14 cellular contexts compared by ENCODE assay signal in genomic region chr9:120832766-120833165, GRCh38. TPM values are rescaled to one million over a fixed set of nuclear protein-coding genes. Genes with fewer than 3 reads are reported as not detected.
DNase-seq lines count a peak whose midpoint lies in the region; ATAC-seq, FAIRE-seq and TF ChIP-seq lines count a peak whose summit lies in the region.
"Had no signal": no experiment of that assay in that cellular context is flagged by ENCODE, and none has a peak within 500 bp of the region (broad histone marks: within the 10 kb centered on the region; RNA-seq: fewer than 3 reads in every experiment).

No MANE protein-coding gene starts in this region.

- H3K23ac ChIP-seq in H1 (ENCODE audit: insufficient read length), result no peak overlapping the region

- intact Hi-C loops in breast epithelium (cut with DNase I; ENCODE audit: low total_unique reads), result no loop called here
- intact Hi-C loops in MCF 10A (cut with micrococcal nuclease), result no loop called here

- H3K4me1 Mint-ChIP-seq in MCF 10A (ENCODE audit: insufficient read depth, unreplicated experiment) (peaks cover 2% of the 10 kb centered on the region), nephron progenitor cell (no peaks in the 10 kb centered on the region)

- H3K4ac ChIP-seq in H1 (replicated peaks; ENCODE audit: insufficient read length, low read depth, low read length), result no peak overlapping the region

- H3K9me3 ChIP-seq in breast epithelium (no peaks in the 10 kb centered on the region), H1 (ENCODE audit: insufficient read depth in 2 of 2, low read depth in 1 of 2, low read length in 1 of 2) (no peaks in the 10 kb centered on the region)
- H3K9me3 ChIP-seq: A549, Peyer's patch had no signal

- H3K27me3 ChIP-seq in breast epithelium, result no peaks in the 10 kb centered on the region
- no peaks in the 10 kb centered on the region for H3K27me3 ChIP-seq in H1 (replicated peaks in 1 of 4; ENCODE audit: control insufficient read depth in 3 of 4, extremely low read depth in 1 of 4, insufficient read depth in 3 of 4, low read length in 3 of 4)
- H3K27me3 ChIP-seq: Peyer's patch had no signal

- no peaks in the 10 kb centered on the region; the same call in 1 of the 2 replicates for H3K23me2 ChIP-seq in H1 (ENCODE audit: low read depth, low read length)

- no peak overlapping the region for H2AFZ ChIP-seq in H1 (ENCODE audit: low read length)

- BruUV-seq in MCF 10A (replicated peaks; lab: Mats Ljungman, UMichigan), result no TSS peak

- no peaks in the 10 kb centered on the region for H3K9me3 Mint-ChIP-seq in MCF 10A (ENCODE audit: unreplicated experiment)
- H3K9me3 Mint-ChIP-seq in nephron progenitor cell, result no peaks in the 10 kb centered on the region

- peaks cover 11% of the 10 kb centered on the region for H3K36me3 ChIP-seq in breast epithelium
- H3K36me3 ChIP-seq in H1 (ENCODE audit: control insufficient read depth in 2 of 4, insufficient read depth in 4 of 4, low read length in 3 of 4), result peaks cover 12 to 38% (median 30%) of the 10 kb centered on the region in 4 experiments

- H3K14ac ChIP-seq in H1 (ENCODE audit: insufficient read length), result no peak overlapping the region

- H2BK12ac ChIP-seq in H1 (ENCODE audit: low read depth, low read length), result no peak overlapping the region

- H4K8ac ChIP-seq in H1 (ENCODE audit: extremely low read depth, insufficient read depth, low read length), result no peak overlapping the region

- TF ChIP-seq POLR2A in breast epithelium (IDR thresholded peaks at IDR 0.05) (no peak), H1 (IDR thresholded peaks at IDR 0.05; ENCODE audit: control extremely low read depth in 1 of 2, low read depth in 2 of 2, low read length in 2 of 2) (no peak)

- no peak for FAIRE-seq in H1 (lab: Jason Lieb, UNC)
- FAIRE-seq: A549, GM12891 had no signal

- H2BK5ac ChIP-seq in H1 (ENCODE audit: low read depth, low read length), result no peak overlapping the region

- no peak overlapping the region for H3K56ac ChIP-seq in H1 (replicated peaks; ENCODE audit: insufficient read length, low read depth, low read length)

- H4K5ac ChIP-seq in H1 (ENCODE audit: insufficient read length, low read depth, low read length), result no peak overlapping the region

- no peak for TF ChIP-seq EP300 in H1 (IDR thresholded peaks at IDR 0.05; ENCODE audit: borderline replicate concordance in 1 of 2, low read depth in 2 of 2, low read length in 2 of 2)

- H2AK5ac ChIP-seq in H1 (ENCODE audit: low read depth, low read length), result no peak overlapping the region

- CTCF ChIA-PET in MCF 10A (lab: Yijun Ruan, JAX) (interaction anchor here (0.6 to 1.0 kb wide), 7 partner anchors 19 to 771 kb away, joined by 3 to 5 read pairs (median 3); no protein-coding TSS in a partner anchor), H1 (lab: Charles Lee; ENCODE audit: partially characterized antibody) (interaction anchor here (0.6 to 1.4 kb wide), 6 partner anchors 11 to 378 kb away, joined by 3 to 4 read pairs (median 3); partner anchors contain the start of gene FBXW2)

- H3K27ac ChIP-seq in breast epithelium, result peak overlapping the region; percentile 14 to 51
- 0 out of 2 replicates have a peak overlapping the region, but pooled peaks have one; percentile 19 for H3K27ac ChIP-seq in H1 (ENCODE audit: low read depth, low read length)
- H3K27ac ChIP-seq: A549, Peyer's patch had no signal

- TF ChIP-seq CTCF in breast epithelium (IDR thresholded peaks at IDR 0.05) (no peak), MCF 10A (IDR thresholded peaks at IDR 0.05; ENCODE audit: unreplicated experiment) (no peak), H1 (IDR thresholded peaks at IDR 0.05; ENCODE audit: control extremely low read depth in 1 of 3, insufficient read depth in 1 of 3, low read depth in 1 of 3, low read length in 3 of 3) (no peak), nephron progenitor cell (IDR thresholded peaks at IDR 0.05) (no peak)

- no peaks in the 10 kb centered on the region for H3K4me1 ChIP-seq in breast epithelium
- no peaks in the 10 kb centered on the region; a peak in 1 of 7 replicates for H3K4me1 ChIP-seq in H1 (replicated peaks in 1 of 4; ENCODE audit: control insufficient read depth in 3 of 4, insufficient read depth in 4 of 4, low read length in 3 of 4)
- H3K4me1 ChIP-seq: A549, Peyer's patch had no signal

- no peak overlapping the region for H3K9ac ChIP-seq in H1 (replicated peaks in 1 of 4; ENCODE audit: extremely low read depth in 1 of 4, low read depth in 3 of 4, low read length in 3 of 4)

- TF ChIP-seq RAD21 in H1 (IDR thresholded peaks at IDR 0.05 in 1 of 2, conservative IDR thresholded peaks at IDR 0.05 in 1 of 2; ENCODE audit: low read depth in 2 of 2, low read length in 2 of 2), result no peak

- H3K79me2 ChIP-seq in H1 (ENCODE audit: control insufficient read depth in 1 of 2, insufficient read depth in 2 of 2, low read length in 2 of 2), result peaks cover 0 to 14% of the 10 kb centered on the region in 2 experiments; a peak in 2 of 4 replicates

- no peak overlapping the region for H3K4me3 Mint-ChIP-seq in MCF 10A (ENCODE audit: unreplicated experiment)
- H3K4me3 Mint-ChIP-seq in nephron progenitor cell, result no peak overlapping the region

- no peak overlapping the region for H2BK120ac ChIP-seq in H1 (replicated peaks; ENCODE audit: low read depth, low read length)

- H3K27ac Mint-ChIP-seq in MCF 10A (ENCODE audit: low read depth, unreplicated experiment) (no peak overlapping the region), nephron progenitor cell (no peak overlapping the region)

- no peak overlapping the region for H3K4me2 ChIP-seq in H1 (ENCODE audit: insufficient read depth in 1 of 2, low read depth in 2 of 2, low read length in 2 of 2)
- H3K4me2 ChIP-seq: A549 had no signal

- no peak overlapping the region for H2BK20ac ChIP-seq in H1 (ENCODE audit: low read length)

- H3K4me3 ChIP-seq in breast epithelium (no peak overlapping the region), H1 (ENCODE audit: extremely low read depth in 1 of 4, insufficient read depth in 2 of 4, low read depth in 3 of 4, low read length in 4 of 4) (no peak overlapping the region)
- H3K4me3 ChIP-seq: A549, Peyer's patch had no signal

- H3K18ac ChIP-seq in H1 (ENCODE audit: extremely low read depth, low read length), result no peak overlapping the region

- no peak for ATAC-seq in HG03571 (IDR thresholded peaks at IDR 0.05; ENCODE audit: unreplicated experiment)
- ATAC-seq: A549, HCT116 had no signal

- H3K36me3 Mint-ChIP-seq in MCF 10A (ENCODE audit: insufficient read depth, unreplicated experiment) (peaks cover 76% of the 10 kb centered on the region), nephron progenitor cell (ENCODE audit: low read depth) (peaks cover 57% of the 10 kb centered on the region)

- DNase-seq in breast epithelium (ENCODE audit: low spot score in 2 of 2) (no peak), MCF 10A (ENCODE audit: unreplicated experiment) (no peak), H1 (ENCODE audit: low read depth in 1 of 2, low spot score in 2 of 2) (no peak), nephron progenitor cell (no peak)
- DNase-seq in effector CD8-positive, alpha-beta T cell (lab: John Stamatoyannopoulos, UW), result no peak
- DNase-seq: NCI-H1436 treated with DMSO at 0.1 percent for 48 hours, NCI-H2081 treated with DMSO at 0.1 percent for 48 hours, NCI-H524, Peyer's patch, Right ventricle myocardium superior had no signal

- no peaks in the 10 kb centered on the region for H3K79me1 ChIP-seq in H1 (ENCODE audit: low read depth, low read length)

- no peak overlapping the region for H4K91ac ChIP-seq in H1 (replicated peaks; ENCODE audit: insufficient read length, low read length)

- H4K20me1 ChIP-seq in H1 (replicated peaks in 1 of 2; ENCODE audit: control insufficient read depth in 1 of 2, insufficient read depth in 2 of 2, low read length in 2 of 2), result peaks cover 0 to 2% of the 10 kb centered on the region in 2 experiments

- POLR2A ChIA-PET in MCF 10A (lab: Yijun Ruan, JAX), result interaction anchor here (0.9 to 1.4 kb wide), 5 partner anchors 10 to 65 kb away, joined by 3 to 6 read pairs (median 3); partner anchors contain the start of gene PSMD5
- POLR2A ChIA-PET in H1 (lab: Charles Lee; ENCODE audit: partially characterized antibody), result interaction anchor here (0.6 to 3.0 kb wide), 9 partner anchors 10 to 147 kb away, joined by 3 to 8 read pairs (median 3); partner anchors contain the start of gene PSMD5

- H3K27me3 Mint-ChIP-seq in MCF 10A (ENCODE audit: insufficient read depth, unreplicated experiment) (no peaks in the 10 kb centered on the region), nephron progenitor cell (ENCODE audit: low read depth, poor library complexity) (no peaks in the 10 kb centered on the region)

- H2BK15ac ChIP-seq in H1 (ENCODE audit: low read length), result no peak overlapping the region

RNA-seq across cellular contexts. Expression of gene PSMD5, which starts 10.0 kb away (rescaled TPM):
- total RNA-seq in breast epithelium, result 10 to 100 TPM; 48.3 to 54.1 (median 50.3) TPM
- total RNA-seq in MCF 10A (2022), result 71.0 and 91.0 TPM in 2 replicates
- total RNA-seq in H1 (2021; fragmentation: NEBNext Ultra II Directional; extraction: Animal tissue kit (Norgen Biotek cat#: 25700)), result 30.0 and 30.5 TPM in 2 replicates
- 12.9 and 19.2 TPM in 2 replicates for polyA plus RNA-seq in H1 (2011; rRNA removed)
- polyA plus RNA-seq in H1 (2011; cell fraction: cytosol; rRNA removed), result 26.0 TPM
- 15.8 TPM for polyA plus RNA-seq in H1 (2011; cell fraction: nucleus; rRNA removed)
- polyA plus RNA-seq in H1 (2012, experiment 1 of 2), result 18.2 to 51.8 TPM (median 31.4 TPM) in 4 replicates
- 9.8 TPM for polyA plus RNA-seq in H1 (2012, experiment 2 of 2)
- 27.6 TPM for polyA plus RNA-seq in H1 (2013, experiment 1 of 2)
- 28.0 TPM for polyA plus RNA-seq in H1 (2013, experiment 2 of 2)
- polyA minus RNA-seq in H1 (2011; rRNA and poly(A)+ RNA removed), result 18.9 and 30.8 TPM in 2 replicates
- polyA minus RNA-seq in H1 (2011; cell fraction: cytosol; rRNA and poly(A)+ RNA removed), result 33.9 TPM
- 15.0 TPM for polyA minus RNA-seq in H1 (2011; cell fraction: nucleus; rRNA and poly(A)+ RNA removed)

RNA-seq across cellular contexts. Expression of gene FBXW2, which starts 39.5 kb away (rescaled TPM):
- total RNA-seq in breast epithelium (10 to 100 TPM; 44.9 to 49.9 (median 49.8) TPM), MCF 10A (2022) (53.9 and 58.4 TPM in 2 replicates)
- 60.2 and 65.3 TPM in 2 replicates for total RNA-seq in H1 (2021; fragmentation: NEBNext Ultra II Directional; extraction: Animal tissue kit (Norgen Biotek cat#: 25700))
- polyA plus RNA-seq in H1 (2011; rRNA removed), result 17.5 and 19.2 TPM in 2 replicates
- polyA plus RNA-seq in H1 (2011; cell fraction: cytosol; rRNA removed), result 28.3 TPM
- 17.3 TPM for polyA plus RNA-seq in H1 (2011; cell fraction: nucleus; rRNA removed)
- 23.6 to 35.1 TPM (median 27.4 TPM) in 4 replicates for polyA plus RNA-seq in H1 (2012, experiment 1 of 2)
- 5.0 TPM for polyA plus RNA-seq in H1 (2012, experiment 2 of 2)
- polyA plus RNA-seq in H1 (2013, experiment 1 of 2), result 18.8 TPM
- polyA plus RNA-seq in H1 (2013, experiment 2 of 2), result 19.9 TPM
- polyA minus RNA-seq in H1 (2011; rRNA and poly(A)+ RNA removed), result 66.5 and 79.3 TPM in 2 replicates
- 24.1 TPM for polyA minus RNA-seq in H1 (2011; cell fraction: cytosol; rRNA and poly(A)+ RNA removed)
- polyA minus RNA-seq in H1 (2011; cell fraction: nucleus; rRNA and poly(A)+ RNA removed), result 30.6 TPM

RNA-seq across cellular contexts. Expression of gene PHF19, which starts 44.2 kb away (rescaled TPM):
- 10 to 100 TPM; 16.5 to 33.1 (median 19.0) TPM for total RNA-seq in breast epithelium
- 39.6 and 61.0 TPM in 2 replicates for total RNA-seq in MCF 10A (2022)
- total RNA-seq in H1 (2021; fragmentation: NEBNext Ultra II Directional; extraction: Animal tissue kit (Norgen Biotek cat#: 25700)), result 30.2 and 31.8 TPM in 2 replicates
- polyA plus RNA-seq in H1 (2011; rRNA removed), result 28.2 and 31.0 TPM in 2 replicates
- 25.8 TPM for polyA plus RNA-seq in H1 (2011; cell fraction: cytosol; rRNA removed)
- polyA plus RNA-seq in H1 (2011; cell fraction: nucleus; rRNA removed), result 48.1 TPM
- 26.2 to 35.4 TPM (median 31.5 TPM) in 4 replicates for polyA plus RNA-seq in H1 (2012, experiment 1 of 2)
- polyA plus RNA-seq in H1 (2012, experiment 2 of 2), result 29.9 TPM
- polyA plus RNA-seq in H1 (2013, experiment 1 of 2), result 24.5 TPM
- 23.1 TPM for polyA plus RNA-seq in H1 (2013, experiment 2 of 2)
- polyA minus RNA-seq in H1 (2011; rRNA and poly(A)+ RNA removed), result 26.6 and 43.7 TPM in 2 replicates
- polyA minus RNA-seq in H1 (2011; cell fraction: cytosol; rRNA and poly(A)+ RNA removed), result 16.2 TPM
- polyA minus RNA-seq in H1 (2011; cell fraction: nucleus; rRNA and poly(A)+ RNA removed), result 28.2 TPM
